18 cellular contexts compared by ENCODE assay signal in genomic region chr4:114187592-114187991, GRCh38.
"Had no signal": no experiment of that assay in that cellular context is flagged by ENCODE, and none has a peak within 500 bp of the region (broad histone marks: within the 10 kb centered on the region; RNA-seq: fewer than 3 reads in every experiment).

No MANE protein-coding gene starts in this region.

- ATAC-seq: K562, Panc1, PC-3, SK-N-SH treated with all-trans-retinoic acid at 6 μM for 48 hours, T-helper 17 cell had no signal

- H3K4me3 ChIP-seq: K562 had no signal

- DNase-seq: Kasumi-1, MV-4-11, NCI-H1048, NCI-H1105, NCI-H1436 treated with DMSO at 0.1 percent for 48 hours, NCI-H1694 treated with DMSO at 0.1 percent for 48 hours, NCI-H1930, NCI-H2081, NCI-H2107, NCI-H2227 treated with DMSO at 0.1 percent for 48 hours, NCI-H82, PC-3, SHP77, T-helper 1 cell, T-helper 17 cell had no signal
